Comparison of ENCODE assay signal across 2 cellular contexts in the genomic region with DNA sequence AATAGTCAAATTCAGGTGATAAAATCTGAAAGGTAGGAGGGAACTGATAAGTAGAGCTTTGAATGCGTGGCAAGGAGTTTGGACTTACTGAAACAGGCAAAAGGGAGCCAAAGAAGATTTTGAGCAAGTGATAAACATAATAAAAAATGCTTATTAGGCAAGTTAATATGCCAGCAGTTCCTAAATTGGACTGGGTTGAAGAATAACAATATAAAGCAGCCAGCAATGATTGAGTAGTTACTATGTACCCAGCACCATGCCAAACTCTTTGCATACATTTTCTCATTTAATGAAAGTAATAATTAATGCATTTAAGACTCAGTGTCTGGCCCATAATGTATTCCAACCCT.
TF ChIP-seq lines count a peak whose summit lies in the region.

No MANE protein-coding gene starts in this region.

TF ChIP-seq in SK-N-SH, 30 proteins besides CTCF, POLR2A, EP300 and RAD21 (continued from another document):
- TF ChIP-seq, protein P1, sequence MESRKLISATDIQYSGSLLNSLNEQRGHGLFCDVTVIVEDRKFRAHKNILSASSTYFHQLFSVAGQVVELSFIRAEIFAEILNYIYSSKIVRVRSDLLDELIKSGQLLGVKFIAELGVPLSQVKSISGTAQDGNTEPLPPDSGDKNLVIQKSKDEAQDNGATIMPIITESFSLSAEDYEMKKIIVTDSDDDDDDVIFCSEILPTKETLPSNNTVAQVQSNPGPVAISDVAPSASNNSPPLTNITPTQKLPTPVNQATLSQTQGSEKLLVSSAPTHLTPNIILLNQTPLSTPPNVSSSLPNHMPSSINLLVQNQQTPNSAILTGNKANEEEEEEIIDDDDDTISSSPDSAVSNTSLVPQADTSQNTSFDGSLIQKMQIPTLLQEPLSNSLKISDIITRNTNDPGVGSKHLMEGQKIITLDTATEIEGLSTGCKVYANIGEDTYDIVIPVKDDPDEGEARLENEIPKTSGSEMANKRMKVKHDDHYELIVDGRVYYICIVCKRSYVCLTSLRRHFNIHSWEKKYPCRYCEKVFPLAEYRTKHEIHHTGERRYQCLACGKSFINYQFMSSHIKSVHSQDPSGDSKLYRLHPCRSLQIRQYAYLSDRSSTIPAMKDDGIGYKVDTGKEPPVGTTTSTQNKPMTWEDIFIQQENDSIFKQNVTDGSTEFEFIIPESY (IDR thresholded peaks at IDR 0.05; ENCODE audit: borderline replicate concordance, low read depth): no peak
- TF ChIP-seq TCF12 (IDR thresholded peaks at IDR 0.05): no peak
- TF ChIP-seq CHD2 (IDR thresholded peaks at IDR 0.05; ENCODE audit: low read length, partially characterized antibody): no peak
- TF ChIP-seq, protein P2, sequence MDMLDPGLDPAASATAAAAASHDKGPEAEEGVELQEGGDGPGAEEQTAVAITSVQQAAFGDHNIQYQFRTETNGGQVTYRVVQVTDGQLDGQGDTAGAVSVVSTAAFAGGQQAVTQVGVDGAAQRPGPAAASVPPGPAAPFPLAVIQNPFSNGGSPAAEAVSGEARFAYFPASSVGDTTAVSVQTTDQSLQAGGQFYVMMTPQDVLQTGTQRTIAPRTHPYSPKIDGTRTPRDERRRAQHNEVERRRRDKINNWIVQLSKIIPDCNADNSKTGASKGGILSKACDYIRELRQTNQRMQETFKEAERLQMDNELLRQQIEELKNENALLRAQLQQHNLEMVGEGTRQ (IDR thresholded peaks at IDR 0.05; ENCODE audit: borderline replicate concordance, low read depth, low read length): no peak
- TF ChIP-seq FOXJ3 (CRISPR knock-in tag; IDR thresholded peaks at IDR 0.05): no peak
TF ChIP-seq in SK-N-SH: peak in this region for 0.

TF ChIP-seq in SK-N-SH treated with all-trans-retinoic acid at 6 μM for 48 hours, 23 proteins besides CTCF, POLR2A, EP300 and RAD21 (continued from another document):
- TF ChIP-seq, protein P3, sequence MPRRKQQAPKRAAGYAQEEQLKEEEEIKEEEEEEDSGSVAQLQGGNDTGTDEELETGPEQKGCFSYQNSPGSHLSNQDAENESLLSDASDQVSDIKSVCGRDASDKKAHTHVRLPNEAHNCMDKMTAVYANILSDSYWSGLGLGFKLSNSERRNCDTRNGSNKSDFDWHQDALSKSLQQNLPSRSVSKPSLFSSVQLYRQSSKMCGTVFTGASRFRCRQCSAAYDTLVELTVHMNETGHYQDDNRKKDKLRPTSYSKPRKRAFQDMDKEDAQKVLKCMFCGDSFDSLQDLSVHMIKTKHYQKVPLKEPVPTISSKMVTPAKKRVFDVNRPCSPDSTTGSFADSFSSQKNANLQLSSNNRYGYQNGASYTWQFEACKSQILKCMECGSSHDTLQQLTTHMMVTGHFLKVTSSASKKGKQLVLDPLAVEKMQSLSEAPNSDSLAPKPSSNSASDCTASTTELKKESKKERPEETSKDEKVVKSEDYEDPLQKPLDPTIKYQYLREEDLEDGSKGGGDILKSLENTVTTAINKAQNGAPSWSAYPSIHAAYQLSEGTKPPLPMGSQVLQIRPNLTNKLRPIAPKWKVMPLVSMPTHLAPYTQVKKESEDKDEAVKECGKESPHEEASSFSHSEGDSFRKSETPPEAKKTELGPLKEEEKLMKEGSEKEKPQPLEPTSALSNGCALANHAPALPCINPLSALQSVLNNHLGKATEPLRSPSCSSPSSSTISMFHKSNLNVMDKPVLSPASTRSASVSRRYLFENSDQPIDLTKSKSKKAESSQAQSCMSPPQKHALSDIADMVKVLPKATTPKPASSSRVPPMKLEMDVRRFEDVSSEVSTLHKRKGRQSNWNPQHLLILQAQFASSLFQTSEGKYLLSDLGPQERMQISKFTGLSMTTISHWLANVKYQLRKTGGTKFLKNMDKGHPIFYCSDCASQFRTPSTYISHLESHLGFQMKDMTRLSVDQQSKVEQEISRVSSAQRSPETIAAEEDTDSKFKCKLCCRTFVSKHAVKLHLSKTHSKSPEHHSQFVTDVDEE (CRISPR knock-in tag; IDR thresholded peaks at IDR 0.05): no peak
- TF ChIP-seq RARB (CRISPR knock-in tag; IDR thresholded peaks at IDR 0.05) (no peak), TCF4 (CRISPR knock-in tag; IDR thresholded peaks at IDR 0.05; ENCODE audit: borderline replicate concordance) (no peak), ZFP3 (CRISPR knock-in tag; IDR thresholded peaks at IDR 0.05) (no peak)
- TF ChIP-seq, protein P4, sequence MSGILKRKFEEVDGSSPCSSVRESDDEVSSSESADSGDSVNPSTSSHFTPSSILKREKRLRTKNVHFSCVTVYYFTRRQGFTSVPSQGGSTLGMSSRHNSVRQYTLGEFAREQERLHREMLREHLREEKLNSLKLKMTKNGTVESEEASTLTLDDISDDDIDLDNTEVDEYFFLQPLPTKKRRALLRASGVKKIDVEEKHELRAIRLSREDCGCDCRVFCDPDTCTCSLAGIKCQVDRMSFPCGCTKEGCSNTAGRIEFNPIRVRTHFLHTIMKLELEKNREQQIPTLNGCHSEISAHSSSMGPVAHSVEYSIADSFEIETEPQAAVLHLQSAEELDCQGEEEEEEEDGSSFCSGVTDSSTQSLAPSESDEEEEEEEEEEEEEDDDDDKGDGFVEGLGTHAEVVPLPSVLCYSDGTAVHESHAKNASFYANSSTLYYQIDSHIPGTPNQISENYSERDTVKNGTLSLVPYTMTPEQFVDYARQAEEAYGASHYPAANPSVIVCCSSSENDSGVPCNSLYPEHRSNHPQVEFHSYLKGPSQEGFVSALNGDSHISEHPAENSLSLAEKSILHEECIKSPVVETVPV (CRISPR knock-in tag; IDR thresholded peaks at IDR 0.05): no peak
TF ChIP-seq in SK-N-SH treated with all-trans-retinoic acid at 6 μM for 48 hours: peak in this region for 0.
